ENCODE assay signal across 26 cellular contexts in genomic region chr9:80504525-80505235, GRCh38.
DNase-seq lines count a peak whose midpoint lies in the region; ATAC-seq, FAIRE-seq and TF ChIP-seq lines count a peak whose summit lies in the region.
"Had no signal": no experiment of that assay in that cellular context is flagged by ENCODE, and none has a peak within 500 bp of the region (broad histone marks: within the 10 kb centered on the region; RNA-seq: fewer than 3 reads in every experiment).

No MANE protein-coding gene starts in this region.

- peaks cover 49% of the 10 kb centered on the region for H3K4me1 Mint-ChIP-seq in brain
- H3K4me1 Mint-ChIP-seq: activated naive CD8-positive, alpha-beta T cell treated with anti-CD3 and anti-CD28 coated beads, Interleukin-2, amount 50 U/mL, for 24 hours; stimulated activated naive B cell treated with anti-CD40 and anti-IgM and Interleukin-4, amounts not matched to agents 10 μg/mL and 1 μg/mL and 100 μg/mL, for 72 hours had no signal

- H3K4me3 ChIP-seq in pancreas = no peak overlapping the region
- no peak overlapping the region for H3K4me3 ChIP-seq in vagina
- H3K4me3 ChIP-seq: BLaER1 treated with 17β-estradiol and CSF1 and Interleukin-3, amounts not matched to agents 10 nM and 100 nM; breast epithelium; coronary artery; GM23248; right lobe of liver had no signal

- ATAC-seq in left ventricle myocardium superior = peak; percentile 76
- ATAC-seq in pancreas = no peak
- no peak for ATAC-seq in GM19023 (IDR thresholded peaks at IDR 0.05; ENCODE audit: unreplicated experiment)
- ATAC-seq: activated naive CD8-positive, alpha-beta T cell treated with anti-CD3 and anti-CD28 coated beads, Interleukin-2, amount 50 U/mL, for 24 hours; effector memory CD8-positive, alpha-beta T cell; right lobe of liver; SK-N-SH treated with all-trans-retinoic acid at 6 μM for 48 hours; stimulated activated naive B cell treated with anti-CD40 and anti-IgM and Interleukin-4, amounts not matched to agents 10 μg/mL and 1 μg/mL and 100 μg/mL, for 72 hours had no signal

- H3K27me3 ChIP-seq in pancreas (no peaks in the 10 kb centered on the region), vagina (no peaks in the 10 kb centered on the region)
- H3K27me3 ChIP-seq: BLaER1 treated with 17β-estradiol and CSF1 and Interleukin-3, amounts not matched to agents 10 nM and 100 nM; breast epithelium; right lobe of liver had no signal

- 46 to 65% methylated on average over 8 of the region's 8 CpGs for WGBS in pancreas, 2 donors

- intact Hi-C loops in left ventricle myocardium superior (cut with micrococcal nuclease) (no loop called here), pancreas (cut with DNase I) (no loop called here), vagina (cut with DNase I) (no loop called here)

- TF ChIP-seq POLR2A in vagina (IDR thresholded peaks at IDR 0.05) = no peak

- H3K36me3 ChIP-seq in pancreas (no peaks in the 10 kb centered on the region), vagina (no peaks in the 10 kb centered on the region)
- H3K36me3 ChIP-seq: BLaER1 treated with 17β-estradiol and CSF1 and Interleukin-3, amounts not matched to agents 10 nM and 100 nM; breast epithelium; right lobe of liver had no signal

- H3K9me3 ChIP-seq in pancreas (no peaks in the 10 kb centered on the region), vagina (no peaks in the 10 kb centered on the region)
- H3K9me3 ChIP-seq: BLaER1 treated with 17β-estradiol and CSF1 and Interleukin-3, amounts not matched to agents 10 nM and 100 nM; breast epithelium; right lobe of liver had no signal

- DNase-seq in HCEC 1CT (peak; percentile 27), left ventricle myocardium superior (no peak), pancreas (no peak), T-helper 1 cell (no peak), putamen (ENCODE audit: low spot score) (no peak), vagina (ENCODE audit: extremely low spot score in 2 of 2) (no peak)
- DNase-seq: activated CD4-positive, alpha-beta T cell treated with anti-CD3 and anti-CD28 coated beads for 4 hours; activated naive CD8-positive, alpha-beta T cell treated with anti-CD3 and anti-CD28 coated beads, Interleukin-2, amount 50 U/mL, for 24 hours; activated T-cell treated with anti-CD3 and anti-CD28 coated beads, Interleukin-2, amount 50 U/mL, for 48 hours; COR-L47; DMS79; effector memory CD8-positive, alpha-beta T cell; GM23248; NCI-H146; NCI-H446 treated with DMSO at 0.1 percent for 48 hours; NCI-H82; right lobe of liver; stimulated activated naive B cell treated with anti-CD40 and anti-IgM and Interleukin-4, amounts not matched to agents 10 μg/mL and 1 μg/mL and 100 μg/mL, for 72 hours had no signal

- H3K27ac ChIP-seq in pancreas = no peak overlapping the region
- H3K27ac ChIP-seq in vagina = no peak overlapping the region
- H3K27ac ChIP-seq: BLaER1 treated with 17β-estradiol and CSF1 and Interleukin-3, amounts not matched to agents 10 nM and 100 nM; breast epithelium; coronary artery; GM23248; parathyroid adenoma; right lobe of liver had no signal

- peak overlapping the region in 4 of 5 experiments; percentile 48 to 89 (median 66) for H3K27ac Mint-ChIP-seq in brain
- H3K27ac Mint-ChIP-seq: activated naive CD8-positive, alpha-beta T cell treated with anti-CD3 and anti-CD28 coated beads, Interleukin-2, amount 50 U/mL, for 24 hours; effector memory CD8-positive, alpha-beta T cell; stimulated activated naive B cell treated with anti-CD40 and anti-IgM and Interleukin-4, amounts not matched to agents 10 μg/mL and 1 μg/mL and 100 μg/mL, for 72 hours had no signal

- FAIRE-seq in pancreas (lab: Jason Lieb, UNC) = peak; percentile 5
- FAIRE-seq: islet of Langerhans had no signal

- no peaks in the 10 kb centered on the region for H3K27me3 Mint-ChIP-seq in brain
- H3K27me3 Mint-ChIP-seq: activated naive CD8-positive, alpha-beta T cell treated with anti-CD3 and anti-CD28 coated beads, Interleukin-2, amount 50 U/mL, for 24 hours; effector memory CD8-positive, alpha-beta T cell; stimulated activated naive B cell treated with anti-CD40 and anti-IgM and Interleukin-4, amounts not matched to agents 10 μg/mL and 1 μg/mL and 100 μg/mL, for 72 hours had no signal

- H3K9me3 Mint-ChIP-seq in brain = peaks cover 0 to 13% (median 0%) of the 10 kb centered on the region in 5 experiments
- H3K9me3 Mint-ChIP-seq: activated naive CD8-positive, alpha-beta T cell treated with anti-CD3 and anti-CD28 coated beads, Interleukin-2, amount 50 U/mL, for 24 hours; effector memory CD8-positive, alpha-beta T cell; stimulated activated naive B cell treated with anti-CD40 and anti-IgM and Interleukin-4, amounts not matched to agents 10 μg/mL and 1 μg/mL and 100 μg/mL, for 72 hours had no signal

- no peaks in the 10 kb centered on the region for H3K36me3 Mint-ChIP-seq in brain
- H3K36me3 Mint-ChIP-seq: stimulated activated naive B cell treated with anti-CD40 and anti-IgM and Interleukin-4, amounts not matched to agents 10 μg/mL and 1 μg/mL and 100 μg/mL, for 72 hours had no signal

- H3K4me3 Mint-ChIP-seq in brain = peak overlapping the region in 2 of 5 experiments; percentile 3 to 4
- H3K4me3 Mint-ChIP-seq: activated naive CD8-positive, alpha-beta T cell treated with anti-CD3 and anti-CD28 coated beads, Interleukin-2, amount 50 U/mL, for 24 hours; effector memory CD8-positive, alpha-beta T cell; stimulated activated naive B cell treated with anti-CD40 and anti-IgM and Interleukin-4, amounts not matched to agents 10 μg/mL and 1 μg/mL and 100 μg/mL, for 72 hours had no signal

- TF ChIP-seq CTCF in brain (conservative IDR thresholded peaks at IDR 0.05) (no peak), pancreas (IDR thresholded peaks at IDR 0.05) (no peak), vagina (IDR thresholded peaks at IDR 0.05) (no peak)

- H3K4me1 ChIP-seq in pancreas (no peaks in the 10 kb centered on the region), vagina (peaks cover 16% of the 10 kb centered on the region)
- H3K4me1 ChIP-seq: breast epithelium, parathyroid adenoma, right lobe of liver had no signal
